ENCODE assay signal across 8 cellular contexts in genomic region chr19:42402376-42403116, GRCh38. TPM values are rescaled to one million over a fixed set of nuclear protein-coding genes. Genes with fewer than 3 reads are reported as not detected.
DNase-seq lines count a peak whose midpoint lies in the region; ATAC-seq and TF ChIP-seq lines count a peak whose summit lies in the region.

No MANE protein-coding gene starts in this region.

- H3K36me3 ChIP-seq in thoracic aorta, result no peaks in the 10 kb centered on the region

- peaks cover 16% of the 10 kb centered on the region for H3K27me3 Mint-ChIP-seq in activated naive CD4-positive, alpha-beta T cell treated with anti-CD3 and anti-CD28 coated beads, Interleukin-2, amount 10 ng/mL, durations not matched to agents 7 days and 5 days
- no peaks in the 10 kb centered on the region for H3K27me3 Mint-ChIP-seq in activated T-helper 2 cell treated with anti-CD3 and anti-CD28 coated beads, Interferon-gamma antibody, Interleukin-2, Interleukin-4, amounts not matched to agents 10 μg/mL and 5 μg/mL and 100 μg/mL, durations not matched to agents 14 hours and 24 hours and 36 hours (ENCODE audit: low read depth)
- H3K27me3 Mint-ChIP-seq in immature natural killer cell (ENCODE audit: low read depth in 3 of 3), result peaks cover 0 to 5% (median 3%) of the 10 kb centered on the region in 3 donors

- peaks cover 7 to 17% of the 10 kb centered on the region in 2 donors for H3K4me1 ChIP-seq in thoracic aorta (ENCODE audit: control insufficient read depth in 1 of 2, low read depth in 2 of 2)

- H3K27me3 ChIP-seq in thoracic aorta (replicated peaks; ENCODE audit: insufficient read depth), result no peaks in the 10 kb centered on the region

- no peak for DNase-seq in activated naive CD4-positive, alpha-beta T cell treated with anti-CD3 and anti-CD28 coated beads, Interleukin-2, amount 10 ng/mL, durations not matched to agents 7 days and 5 days
- DNase-seq in activated naive CD4-positive, alpha-beta T cell treated with Interleukin-2 at 50 U/mL for 16 hours, result no peak
- DNase-seq in activated T-helper 2 cell treated with anti-CD3 and anti-CD28 coated beads, Interferon-gamma antibody, Interleukin-2, Interleukin-4, amounts not matched to agents 10 μg/mL and 5 μg/mL and 100 μg/mL, durations not matched to agents 14 hours and 24 hours and 36 hours (ENCODE audit: low spot score), result no peak
- DNase-seq in immature natural killer cell, result no peak
- DNase-seq in thoracic aorta (ENCODE audit: low spot score), result no peak
- DNase-seq in NCI-H1694 treated with DMSO at 0.1 percent for 48 hours (lab: John Stamatoyannopoulos, UW), result no peak
- DNase-seq in CD1c-positive myeloid dendritic cell (ENCODE audit: extremely low spot score), result no peak

- H3K9me3 ChIP-seq in thoracic aorta, result no peaks in the 10 kb centered on the region

- H3K27ac ChIP-seq in thoracic aorta, result no peak overlapping the region

- H3K4me1 Mint-ChIP-seq in activated naive CD4-positive, alpha-beta T cell treated with anti-CD3 and anti-CD28 coated beads, Interleukin-2, amount 10 ng/mL, durations not matched to agents 7 days and 5 days, result peaks cover 32% of the 10 kb centered on the region
- H3K4me1 Mint-ChIP-seq in activated T-helper 2 cell treated with anti-CD3 and anti-CD28 coated beads, Interferon-gamma antibody, Interleukin-2, Interleukin-4, amounts not matched to agents 10 μg/mL and 5 μg/mL and 100 μg/mL, durations not matched to agents 14 hours and 24 hours and 36 hours (ENCODE audit: low read depth), result peaks cover 25% of the 10 kb centered on the region
- H3K4me1 Mint-ChIP-seq in immature natural killer cell, result peaks cover 23 to 29% of the 10 kb centered on the region in 2 donors

- peak overlapping the region; percentile 68 for H3K4me3 Mint-ChIP-seq in activated naive CD4-positive, alpha-beta T cell treated with anti-CD3 and anti-CD28 coated beads, Interleukin-2, amount 10 ng/mL, durations not matched to agents 7 days and 5 days
- H3K4me3 Mint-ChIP-seq in activated T-helper 2 cell treated with anti-CD3 and anti-CD28 coated beads, Interferon-gamma antibody, Interleukin-2, Interleukin-4, amounts not matched to agents 10 μg/mL and 5 μg/mL and 100 μg/mL, durations not matched to agents 14 hours and 24 hours and 36 hours (ENCODE audit: low read depth), result peak overlapping the region; percentile 71
- peak overlapping the region; percentile 74 to 88 (median 84) for H3K4me3 Mint-ChIP-seq in immature natural killer cell

- ATAC-seq in thoracic aorta (ENCODE audit: insufficient number of reproducible peaks, low FRiP score, low read depth), result no peak
- ATAC-seq in GM19397 (IDR thresholded peaks at IDR 0.05; ENCODE audit: unreplicated experiment), result no peak

- peak overlapping the region; percentile 80 for H3K4me3 ChIP-seq in thoracic aorta

- peaks cover 15% of the 10 kb centered on the region for H3K36me3 Mint-ChIP-seq in activated naive CD4-positive, alpha-beta T cell treated with anti-CD3 and anti-CD28 coated beads, Interleukin-2, amount 10 ng/mL, durations not matched to agents 7 days and 5 days
- peaks cover 47% of the 10 kb centered on the region for H3K36me3 Mint-ChIP-seq in activated T-helper 2 cell treated with anti-CD3 and anti-CD28 coated beads, Interferon-gamma antibody, Interleukin-2, Interleukin-4, amounts not matched to agents 10 μg/mL and 5 μg/mL and 100 μg/mL, durations not matched to agents 14 hours and 24 hours and 36 hours (ENCODE audit: low read depth)
- no peaks in the 10 kb centered on the region for H3K36me3 Mint-ChIP-seq in immature natural killer cell

- TF ChIP-seq CTCF in thoracic aorta (IDR thresholded peaks at IDR 0.05), result no peak

- H3K9me3 Mint-ChIP-seq in activated naive CD4-positive, alpha-beta T cell treated with anti-CD3 and anti-CD28 coated beads, Interleukin-2, amount 10 ng/mL, durations not matched to agents 7 days and 5 days, result no peaks in the 10 kb centered on the region
- no peaks in the 10 kb centered on the region for H3K9me3 Mint-ChIP-seq in activated T-helper 2 cell treated with anti-CD3 and anti-CD28 coated beads, Interferon-gamma antibody, Interleukin-2, Interleukin-4, amounts not matched to agents 10 μg/mL and 5 μg/mL and 100 μg/mL, durations not matched to agents 14 hours and 24 hours and 36 hours
- no peaks in the 10 kb centered on the region for H3K9me3 Mint-ChIP-seq in immature natural killer cell

- CTCF ChIA-PET in activated naive CD4-positive, alpha-beta T cell treated with anti-CD3 and anti-CD28 coated beads, Interleukin-2, amount 10 ng/mL, durations not matched to agents 7 days and 5 days (lab: Charles Lee), result interaction anchor here (2.0 to 2.3 kb wide), 2 partner anchors 9 to 294 kb away, joined by 8 to 18 read pairs; no protein-coding TSS in a partner anchor

- peak overlapping the region; percentile 62 for H3K27ac Mint-ChIP-seq in activated naive CD4-positive, alpha-beta T cell treated with anti-CD3 and anti-CD28 coated beads, Interleukin-2, amount 10 ng/mL, durations not matched to agents 7 days and 5 days
- H3K27ac Mint-ChIP-seq in activated T-helper 2 cell treated with anti-CD3 and anti-CD28 coated beads, Interferon-gamma antibody, Interleukin-2, Interleukin-4, amounts not matched to agents 10 μg/mL and 5 μg/mL and 100 μg/mL, durations not matched to agents 14 hours and 24 hours and 36 hours, result no peak overlapping the region
- peak overlapping the region in 4 of 6 donors; percentile 32 to 83 (median 81) for H3K27ac Mint-ChIP-seq in immature natural killer cell

- intact Hi-C loops in activated T-helper 2 cell treated with anti-CD3 and anti-CD28 coated beads, Interferon-gamma antibody, Interleukin-2, Interleukin-4, amounts not matched to agents 10 μg/mL and 5 μg/mL and 100 μg/mL, durations not matched to agents 14 hours and 24 hours and 36 hours (cut with micrococcal nuclease), result no loop called here

RNA-seq across cellular contexts. Expression of gene CNFN, which starts 12.4 kb away (rescaled TPM):
- total RNA-seq in activated T-helper 2 cell treated with anti-CD3 and anti-CD28 coated beads, Interferon-gamma antibody, Interleukin-2, Interleukin-4, amounts not matched to agents 10 μg/mL and 5 μg/mL and 100 μg/mL, durations not matched to agents 14 hours and 24 hours and 36 hours, result 0.53 TPM in 1 of 2 replicates, not detected in the other
- polyA plus RNA-seq in immature natural killer cell, result 1 to 10 TPM in 2 of 3 donors, not detected in 1; 3.3 to 7.1 TPM
- not detected for total RNA-seq in thoracic aorta

RNA-seq across cellular contexts. Expression of gene LIPE, which starts 24.6 kb away (rescaled TPM):
- total RNA-seq in activated T-helper 2 cell treated with anti-CD3 and anti-CD28 coated beads, Interferon-gamma antibody, Interleukin-2, Interleukin-4, amounts not matched to agents 10 μg/mL and 5 μg/mL and 100 μg/mL, durations not matched to agents 14 hours and 24 hours and 36 hours, result 33.0 and 35.2 TPM in 2 replicates
- 1 to 10 TPM; 1.9 to 3.9 (median 2.3) TPM for polyA plus RNA-seq in immature natural killer cell
- total RNA-seq in thoracic aorta, result 1 to 10 TPM; 4.5 to 7.3 TPM

RNA-seq across cellular contexts. Expression of gene CXCL17, which starts 40.2 kb away (rescaled TPM):
- not detected in 2 replicates for total RNA-seq in activated T-helper 2 cell treated with anti-CD3 and anti-CD28 coated beads, Interferon-gamma antibody, Interleukin-2, Interleukin-4, amounts not matched to agents 10 μg/mL and 5 μg/mL and 100 μg/mL, durations not matched to agents 14 hours and 24 hours and 36 hours
- polyA plus RNA-seq in immature natural killer cell, result not detected
- total RNA-seq in thoracic aorta, result 1 to 10 TPM in 1 of 2 donors, not detected in 1; 1.6 TPM
